22 cellular contexts compared by ENCODE assay signal in genomic region chr5:173453167-173453566, GRCh38.
DNase-seq lines count a peak whose midpoint lies in the region; ATAC-seq and TF ChIP-seq lines count a peak whose summit lies in the region.
"Had no signal": no experiment of that assay in that cellular context is flagged by ENCODE, and none has a peak within 500 bp of the region (broad histone marks: within the 10 kb centered on the region; RNA-seq: fewer than 3 reads in every experiment).

No MANE protein-coding gene starts in this region.

- no peak overlapping the region for H3K4me3 ChIP-seq in left ventricle myocardium inferior
- no peak overlapping the region for H3K4me3 ChIP-seq in SJSA1
- H3K4me3 ChIP-seq in hepatocyte = no peak overlapping the region
- H3K4me3 ChIP-seq in skeletal muscle tissue (ENCODE audit: low read length in 3 of 3) = no peak overlapping the region
- H3K4me3 ChIP-seq: BLaER1 treated with 17β-estradiol and CSF1 and Interleukin-3, amounts not matched to agents 10 nM and 100 nM; coronary artery; lower lobe of right lung; testis had no signal

- no peak for TF ChIP-seq CTCF in left ventricle myocardium inferior (IDR thresholded peaks at IDR 0.05; ENCODE audit: borderline replicate concordance)
- TF ChIP-seq CTCF in hepatocyte (IDR thresholded peaks at IDR 0.05; ENCODE audit: poor library complexity) = no peak

- no peaks in the 10 kb centered on the region for H3K9me2 ChIP-seq in hepatocyte (replicated peaks; ENCODE audit: insufficient read depth)

- intact Hi-C loops in left ventricle myocardium inferior (cut with micrococcal nuclease) (no loop called here), left ventricle myocardium superior (cut with micrococcal nuclease) (no loop called here)

- WGBS in hepatocyte (ENCODE audit: low lambda C conversion rate, missing lambda C conversion rate) = 81% methylated on average over 4 of the region's 4 CpGs

- H3K36me3 ChIP-seq in left ventricle myocardium inferior (no peaks in the 10 kb centered on the region), SJSA1 (no peaks in the 10 kb centered on the region), hepatocyte (replicated peaks; ENCODE audit: insufficient read depth, low read depth) (no peaks in the 10 kb centered on the region), skeletal muscle tissue (ENCODE audit: control insufficient read depth in 3 of 3, insufficient read depth in 3 of 3, low read length in 3 of 3) (no peaks in the 10 kb centered on the region)
- H3K36me3 ChIP-seq: lower lobe of right lung, neutrophil had no signal

- ATAC-seq in left ventricle myocardium superior = no peak
- ATAC-seq: lower lobe of right lung; stimulated activated effector memory CD8-positive, alpha-beta T cell treated with anti-CD3 and anti-CD28 coated beads, Interleukin-12 subunit alpha, Interleukin-12 subunit beta, amount 100 ng/mL, for 72 hours had no signal

- no peak overlapping the region for H3K9ac ChIP-seq in skeletal muscle tissue (ENCODE audit: low read depth in 1 of 3, low read length in 3 of 3)

- H3K4me2 ChIP-seq in hepatocyte = no peak overlapping the region

- no peak for DNase-seq in left ventricle myocardium inferior
- no peak for DNase-seq in left ventricle myocardium superior
- no peak for DNase-seq in SJSA1 (ENCODE audit: low read depth in 1 of 2, low spot score in 2 of 2)
- DNase-seq in hepatocyte (ENCODE audit: low spot score) = no peak
- no peak for DNase-seq in NCI-H446 treated with DMSO at 0.1 percent for 48 hours (lab: John Stamatoyannopoulos, UW)
- no peak for DNase-seq in NCI-H2081 (lab: John Stamatoyannopoulos, UW)
- DNase-seq in stimulated activated CD4-positive, alpha-beta T cell treated with anti-CD3 and anti-CD28 coated beads, Interleukin-2, amount 100 ng/mL, for 48 hours = no peak
- DNase-seq: activated CD4-positive, alpha-beta T cell treated with anti-CD3 and anti-CD28 coated beads for 4 hours; activated naive CD8-positive, alpha-beta T cell treated with anti-CD3 and anti-CD28 coated beads for 36 hours; DMS 273 treated with DMSO at 0.1 percent for 48 hours; endodermal cell; head of caudate nucleus; lower lobe of right lung; NCI-H187 treated with DMSO at 0.1 percent for 48 hours; retina; testis had no signal

- no peak overlapping the region for H2AFZ ChIP-seq in hepatocyte

- H3K79me2 ChIP-seq in hepatocyte = no peaks in the 10 kb centered on the region

- H3K27ac ChIP-seq in left ventricle myocardium inferior (replicated peaks) = peak overlapping the region; percentile 83
- 0 out of 2 replicates have a peak overlapping the region, but pooled peaks have one; percentile 58 for H3K27ac ChIP-seq in SJSA1
- peak overlapping the region; percentile 81 for H3K27ac ChIP-seq in hepatocyte
- H3K27ac ChIP-seq in skeletal muscle tissue (ENCODE audit: low read depth, low read length) = peak overlapping the region; percentile 79
- H3K27ac ChIP-seq: lower lobe of right lung, neutrophil, RWPE1, testis had no signal

- H3K27me3 ChIP-seq in left ventricle myocardium inferior (ENCODE audit: low read depth) (no peaks in the 10 kb centered on the region), SJSA1 (replicated peaks) (no peaks in the 10 kb centered on the region), hepatocyte (no peaks in the 10 kb centered on the region), skeletal muscle tissue (ENCODE audit: control insufficient read depth in 3 of 3, insufficient read depth in 3 of 3, low read length in 3 of 3) (no peaks in the 10 kb centered on the region)
- H3K27me3 ChIP-seq: BLaER1 treated with 17β-estradiol and CSF1 and Interleukin-3, amounts not matched to agents 10 nM and 100 nM; neutrophil; testis had no signal

- H3K4me1 ChIP-seq in left ventricle myocardium inferior (peaks cover 50% of the 10 kb centered on the region), SJSA1 (replicated peaks) (peaks cover 55% of the 10 kb centered on the region), hepatocyte (ENCODE audit: insufficient read depth) (no peaks in the 10 kb centered on the region), skeletal muscle tissue (ENCODE audit: control insufficient read depth in 3 of 3, insufficient read depth in 3 of 3, low read length in 3 of 3) (peaks cover 19 to 48% (median 44%) of the 10 kb centered on the region in 3 donors)
- H3K4me1 ChIP-seq: testis had no signal

- H3K9me3 ChIP-seq in left ventricle myocardium inferior (replicated peaks) (no peaks in the 10 kb centered on the region), SJSA1 (replicated peaks) (peaks cover 3% of the 10 kb centered on the region; the same call in 1 of the 2 replicates), hepatocyte (ENCODE audit: low read depth) (no peaks in the 10 kb centered on the region), skeletal muscle tissue (ENCODE audit: control insufficient read depth in 3 of 3, low read length in 3 of 3) (no peaks in the 10 kb centered on the region)
- H3K9me3 ChIP-seq: lower lobe of right lung, neutrophil, testis had no signal

- H4K20me1 ChIP-seq in hepatocyte (ENCODE audit: insufficient read depth, poor library complexity, severe bottlenecking) = no peaks in the 10 kb centered on the region
- H4K20me1 ChIP-seq: BLaER1 treated with 17β-estradiol and CSF1 and Interleukin-3, amounts not matched to agents 10 nM and 100 nM had no signal
